Comparison of ENCODE assay signal across 18 cellular contexts in the genomic region with DNA sequence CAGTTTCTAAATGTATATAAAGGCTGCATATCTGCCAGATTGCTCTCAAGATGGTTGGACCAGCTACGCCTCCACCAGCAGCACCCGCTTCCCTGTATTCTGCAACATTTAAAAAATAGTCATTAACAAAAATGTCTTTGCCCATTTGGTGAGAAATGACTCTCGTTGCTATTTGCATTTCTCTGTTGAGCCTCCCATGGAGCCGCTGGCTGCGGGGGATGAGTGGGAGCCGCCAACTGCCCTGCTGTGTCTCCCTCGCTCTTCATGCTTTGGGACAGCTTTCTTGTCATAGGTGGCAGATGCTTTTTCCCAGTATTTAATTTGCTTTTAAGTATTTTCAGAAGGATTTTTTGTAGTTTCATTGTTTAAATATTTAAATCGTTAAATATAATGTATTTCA. TPM values are rescaled to one million over a fixed set of nuclear protein-coding genes. Genes with fewer than 3 reads are reported as not detected.
DNase-seq lines count a peak whose midpoint lies in the region; ATAC-seq, FAIRE-seq and TF ChIP-seq lines count a peak whose summit lies in the region.
"Had no signal": no experiment of that assay in that cellular context is flagged by ENCODE, and none has a peak within 500 bp of the region (broad histone marks: within the 10 kb centered on the region; RNA-seq: fewer than 3 reads in every experiment).

No MANE protein-coding gene starts in this region.

- peak overlapping the region; percentile 92 for H3K27ac ChIP-seq in KOPT-K1 (ENCODE audit: low read depth, low read length, poor library complexity, severe bottlenecking)
- H3K27ac ChIP-seq in K562 (ENCODE audit: extremely low read depth, low read depth, low read length) = no peak overlapping the region
- H3K27ac ChIP-seq: 22Rv1 had no signal

- no peaks in the 10 kb centered on the region for H4K20me1 ChIP-seq in K562 (replicated peaks; ENCODE audit: control insufficient read depth, insufficient read depth, low read length)

- no peaks in the 10 kb centered on the region for H3K27me3 Mint-ChIP-seq in T-helper 1 cell treated with Interleukin-12 subunit alpha and Interleukin-12 subunit beta and Interleukin-4 antibody, amounts not matched to agents 30 μg/mL and 1 μg/mL, for 36 hours (ENCODE audit: low read depth)
- H3K27me3 Mint-ChIP-seq in naive thymus-derived CD8-positive, alpha-beta T cell = no peaks in the 10 kb centered on the region
- H3K27me3 Mint-ChIP-seq: CD8-positive, alpha-beta memory T cell; IgD-negative memory B cell had no signal

- TF ChIP-seq RAD21 in K562 (CRISPR knock-in tag; conservative IDR thresholded peaks at IDR 0.05 in 1 of 2, IDR thresholded peaks at IDR 0.05 in 1 of 2) = no peak

- CTCF ChIA-PET in K562 (lab: Yijun Ruan, JAX; ENCODE audit: low intra/inter-chr PET ratio) = no interaction called here

- no peak overlapping the region for H3K9ac ChIP-seq in K562 (ENCODE audit: insufficient read depth in 1 of 2, low read depth in 2 of 2, low read length in 2 of 2)

- ATAC-seq in K562 (no peak), GM21576 (IDR thresholded peaks at IDR 0.05; ENCODE audit: unreplicated experiment) (no peak)
- ATAC-seq in naive thymus-derived CD8-positive, alpha-beta T cell = no peak

- H3K4me1 ChIP-seq in K562 (replicated peaks in 1 of 2; ENCODE audit: control insufficient read depth in 2 of 2, insufficient read depth in 2 of 2, low read length in 2 of 2) = no peaks in the 10 kb centered on the region; a peak in 1 of 5 replicates
- H3K4me1 ChIP-seq: BE2C had no signal

- no peak for TF ChIP-seq CTCF in K562 (IDR thresholded peaks at IDR 0.05 in 2 of 3, conservative IDR thresholded peaks at IDR 0.05 in 1 of 3; ENCODE audit: insufficient read depth in 2 of 3, low read depth in 1 of 3, low read length in 3 of 3)

- H2AFZ ChIP-seq in K562 (ENCODE audit: low read depth, low read length) = no peak overlapping the region

- H3K9me3 ChIP-seq in KOPT-K1 (ENCODE audit: insufficient read depth, low read length, poor library complexity, severe bottlenecking) (no peaks in the 10 kb centered on the region), K562 (replicated peaks; ENCODE audit: control insufficient read depth, insufficient read depth, low read depth, low read length) (no peaks in the 10 kb centered on the region)
- H3K9me3 ChIP-seq: BE2C had no signal

- POLR2A ChIA-PET in K562 (lab: Yijun Ruan, JAX) = no interaction called here
- POLR2A ChIA-PET in naive thymus-derived CD8-positive, alpha-beta T cell (lab: Charles Lee) = no interaction called here

- WGBS in K562 (ENCODE audit: insufficient coverage, low coverage, missing lambda C conversion rate) = 85% methylated on average over 8 of the region's 8 CpGs

- no peak for DNase-seq in T-helper 1 cell
- DNase-seq in K562 (ENCODE audit: extremely low read depth in 1 of 4, low spot score in 3 of 4) = no peak
- no peak for DNase-seq in naive thymus-derived CD8-positive, alpha-beta T cell
- DNase-seq in H54 (ENCODE audit: insufficient read length, low spot score) = no peak
- DNase-seq in stimulated activated CD4-positive, alpha-beta T cell treated with anti-CD3 and anti-CD28 coated beads, Interleukin-4, amount 100 ng/mL, for 4 hours = no peak
- DNase-seq: BE2C; CD8-positive, alpha-beta memory T cell; DMS79 treated with DMSO at 0.1 percent for 48 hours; HCEC 1CT; NCI-H187; NCI-H526 treated with DMSO at 0.1 percent for 48 hours; NK-92 treated with Interleukin-12 subunit alpha and Interleukin-12 subunit beta, amount 100 ng/mL, for 24 hours had no signal

- no peak overlapping the region for H3K4me3 ChIP-seq in K562

- no peak overlapping the region for H3K4me3 Mint-ChIP-seq in T-helper 1 cell treated with Interleukin-12 subunit alpha and Interleukin-12 subunit beta and Interleukin-4 antibody, amounts not matched to agents 30 μg/mL and 1 μg/mL, for 36 hours
- no peak overlapping the region for H3K4me3 Mint-ChIP-seq in naive thymus-derived CD8-positive, alpha-beta T cell
- H3K4me3 Mint-ChIP-seq: IgD-negative memory B cell had no signal

- no peaks in the 10 kb centered on the region for H3K79me2 ChIP-seq in K562 (ENCODE audit: control insufficient read depth, insufficient read depth, low read length)

- H3K27me3 ChIP-seq in K562 (ENCODE audit: control insufficient read depth in 2 of 2, insufficient read depth in 2 of 2, low read length in 2 of 2) = no peaks in the 10 kb centered on the region
- H3K27me3 ChIP-seq: BE2C had no signal

- no peaks in the 10 kb centered on the region for H3K9me3 Mint-ChIP-seq in T-helper 1 cell treated with Interleukin-12 subunit alpha and Interleukin-12 subunit beta and Interleukin-4 antibody, amounts not matched to agents 30 μg/mL and 1 μg/mL, for 36 hours
- H3K9me3 Mint-ChIP-seq in naive thymus-derived CD8-positive, alpha-beta T cell = no peaks in the 10 kb centered on the region
- H3K9me3 Mint-ChIP-seq: CD8-positive, alpha-beta memory T cell; IgD-negative memory B cell had no signal

- in situ Hi-C loops in K562 (cut with MboI) = no loop called here

- no peaks in the 10 kb centered on the region for H3K9me1 ChIP-seq in K562 (ENCODE audit: control insufficient read depth, insufficient read depth, low read length)

- no peak for FAIRE-seq in K562 (lab: Jason Lieb, UNC)
- FAIRE-seq in H54 (lab: Jason Lieb, UNC) = no peak
- FAIRE-seq: G401.6 had no signal

- H3K36me3 ChIP-seq in KOPT-K1 (ENCODE audit: insufficient read depth, low read length) = peaks cover 93% of the 10 kb centered on the region
- peaks cover 87% of the 10 kb centered on the region; the same call in 2 of the 3 replicates for H3K36me3 ChIP-seq in K562 (ENCODE audit: control insufficient read depth, insufficient read depth, low read length)

- TF ChIP-seq POLR2A in K562 (conservative IDR thresholded peaks at IDR 0.05) = no peak
- TF ChIP-seq POLR2A in H54 (IDR thresholded peaks at IDR 0.05; ENCODE audit: low read depth, low read length) = no peak

- peak overlapping the region; percentile 31 for H3K27ac Mint-ChIP-seq in T-helper 1 cell treated with Interleukin-12 subunit alpha and Interleukin-12 subunit beta and Interleukin-4 antibody, amounts not matched to agents 30 μg/mL and 1 μg/mL, for 36 hours
- peak overlapping the region in 6 of 10 donors; percentile 4 to 93 (median 16) for H3K27ac Mint-ChIP-seq in naive thymus-derived CD8-positive, alpha-beta T cell
- H3K27ac Mint-ChIP-seq: IgD-negative memory B cell had no signal

- BruUV-seq in K562 (replicated peaks; lab: Mats Ljungman, UMichigan) = no TSS peak

- intact Hi-C loops in K562 (cut with micrococcal nuclease) = no loop called here

- TF ChIP-seq EP300 in K562 (IDR thresholded peaks at IDR 0.05; ENCODE audit: low read length) = no peak

- H3K36me3 Mint-ChIP-seq in T-helper 1 cell treated with Interleukin-12 subunit alpha and Interleukin-12 subunit beta and Interleukin-4 antibody, amounts not matched to agents 30 μg/mL and 1 μg/mL, for 36 hours (ENCODE audit: low read depth) = peaks cover 71% of the 10 kb centered on the region
- peaks cover 3 to 95% (median 48%) of the 10 kb centered on the region in 3 donors for H3K36me3 Mint-ChIP-seq in naive thymus-derived CD8-positive, alpha-beta T cell

- H3K4me2 ChIP-seq in K562 (ENCODE audit: insufficient read depth, low read length) = no peak overlapping the region

- peaks cover 21% of the 10 kb centered on the region for H3K4me1 Mint-ChIP-seq in T-helper 1 cell treated with Interleukin-12 subunit alpha and Interleukin-12 subunit beta and Interleukin-4 antibody, amounts not matched to agents 30 μg/mL and 1 μg/mL, for 36 hours (ENCODE audit: low read depth)
- peaks cover 14 to 28% (median 22%) of the 10 kb centered on the region in 4 donors for H3K4me1 Mint-ChIP-seq in naive thymus-derived CD8-positive, alpha-beta T cell
- H3K4me1 Mint-ChIP-seq: IgD-negative memory B cell had no signal

TF ChIP-seq in K562, 482 proteins besides CTCF, POLR2A, EP300 and RAD21 (continues in another document):
- TF ChIP-seq, protein P1, sequence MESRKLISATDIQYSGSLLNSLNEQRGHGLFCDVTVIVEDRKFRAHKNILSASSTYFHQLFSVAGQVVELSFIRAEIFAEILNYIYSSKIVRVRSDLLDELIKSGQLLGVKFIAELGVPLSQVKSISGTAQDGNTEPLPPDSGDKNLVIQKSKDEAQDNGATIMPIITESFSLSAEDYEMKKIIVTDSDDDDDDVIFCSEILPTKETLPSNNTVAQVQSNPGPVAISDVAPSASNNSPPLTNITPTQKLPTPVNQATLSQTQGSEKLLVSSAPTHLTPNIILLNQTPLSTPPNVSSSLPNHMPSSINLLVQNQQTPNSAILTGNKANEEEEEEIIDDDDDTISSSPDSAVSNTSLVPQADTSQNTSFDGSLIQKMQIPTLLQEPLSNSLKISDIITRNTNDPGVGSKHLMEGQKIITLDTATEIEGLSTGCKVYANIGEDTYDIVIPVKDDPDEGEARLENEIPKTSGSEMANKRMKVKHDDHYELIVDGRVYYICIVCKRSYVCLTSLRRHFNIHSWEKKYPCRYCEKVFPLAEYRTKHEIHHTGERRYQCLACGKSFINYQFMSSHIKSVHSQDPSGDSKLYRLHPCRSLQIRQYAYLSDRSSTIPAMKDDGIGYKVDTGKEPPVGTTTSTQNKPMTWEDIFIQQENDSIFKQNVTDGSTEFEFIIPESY (CRISPR knock-in tag; IDR thresholded peaks at IDR 0.05) = 0 out of 2 replicates have a peak, but pooled peaks have one; percentile 25

RNA-seq across cellular contexts. Expression of a gene that starts 54.8 kb away (rescaled TPM):
- 696 and 788 TPM in 2 replicates for total RNA-seq in K562 (2011; cell fraction: chromatin; rRNA removed; ENCODE audit: low replicate concordance)
- 257 and 323 TPM in 2 replicates for total RNA-seq in K562 (2011; cell fraction: nucleolus; rRNA removed)
- 362 and 396 TPM in 2 replicates for total RNA-seq in K562 (2011; cell fraction: nucleoplasm; rRNA removed)
- total RNA-seq in K562 (2014; rRNA removed) = 193 and 202 TPM in 2 replicates
- total RNA-seq in K562 (2014; rRNA removed; fragmentation: Illumina TruSeq; extraction: Trizol) = 126 and 128 TPM in 2 replicates
- total RNA-seq in K562 (2015; rRNA removed; fragmentation: Illumina TruSeq; extraction: Trizol) = 115 and 120 TPM in 2 replicates
- 320 and 335 TPM in 2 replicates for total RNA-seq in K562 (2021)
- polyA plus RNA-seq in K562 (2011; rRNA removed) = 52.4 and 68.0 TPM in 2 replicates
- polyA plus RNA-seq in K562 (2011; cell fraction: cytosol; rRNA removed) = 95.8 and 115 TPM in 2 replicates
- polyA plus RNA-seq in K562 (2011; cell fraction: nucleus; rRNA removed) = 211 and 277 TPM in 2 replicates
- 149 and 168 TPM in 2 replicates for polyA plus RNA-seq in K562 (2012)
- polyA plus RNA-seq in K562 (2014; fragmentation: Illumina TruSeq; extraction: Trizol) = 144 and 150 TPM in 2 replicates
- polyA plus RNA-seq in K562 (2014; fragmentation: Nextera tagmentation; extraction: Ambion mirVana) = 10 to 100 TPM; 31.9 to 35.9 TPM
- polyA plus RNA-seq in K562 (2014; rRNA removed) = 85.1 and 95.4 TPM in 2 replicates
- polyA minus RNA-seq in K562 (2011; rRNA and poly(A)+ RNA removed) = 267 and 271 TPM in 2 replicates
- polyA minus RNA-seq in K562 (2011; cell fraction: cytosol; rRNA and poly(A)+ RNA removed) = 299 and 452 TPM in 2 replicates
- polyA minus RNA-seq in K562 (2011; cell fraction: nucleus; rRNA and poly(A)+ RNA removed) = 110 and 238 TPM in 2 replicates
- total RNA-seq in naive thymus-derived CD8-positive, alpha-beta T cell = 100 to 1,000 TPM; 257 to 278 TPM
- polyA plus RNA-seq in naive thymus-derived CD8-positive, alpha-beta T cell = 10 to 100 TPM; 23.4 to 42.0 (median 30.5) TPM
